ENCODE assay signal across 15 cellular contexts in genomic region chr9:2047916-2048315, GRCh38.
"Had no signal": no experiment of that assay in that cellular context is flagged by ENCODE, and none has a peak within 500 bp of the region (broad histone marks: within the 10 kb centered on the region; RNA-seq: fewer than 3 reads in every experiment).

No MANE protein-coding gene starts in this region.

- H3K36me3 ChIP-seq: breast epithelium, uterus had no signal

- H3K27me3 ChIP-seq: ascending aorta, breast epithelium, heart right ventricle, uterus had no signal

- H3K27ac Mint-ChIP-seq: activated naive CD4-positive, alpha-beta T cell treated with anti-CD3 and anti-CD28 coated beads for 36 hours; stimulated activated effector memory CD8-positive, alpha-beta T cell treated with anti-CD3 and anti-CD28 coated beads, Interleukin-12 subunit alpha, Interleukin-12 subunit beta, amount 100 ng/mL, for 72 hours had no signal

- H3K4me1 ChIP-seq: breast epithelium, lower lobe of right lung, uterus had no signal

- H3K9me3 ChIP-seq: ascending aorta, breast epithelium, heart right ventricle, lower lobe of right lung, uterus had no signal

- H3K9me3 Mint-ChIP-seq: activated naive CD4-positive, alpha-beta T cell treated with anti-CD3 and anti-CD28 coated beads for 36 hours; stimulated activated effector memory CD8-positive, alpha-beta T cell treated with anti-CD3 and anti-CD28 coated beads, Interleukin-12 subunit alpha, Interleukin-12 subunit beta, amount 100 ng/mL, for 72 hours had no signal

- H3K27ac ChIP-seq: ascending aorta, breast epithelium, heart right ventricle, lower lobe of right lung, uterus had no signal

- DNase-seq: activated CD4-positive, alpha-beta T cell treated with anti-CD3 and anti-CD28 coated beads, Interleukin-2, amount 50 U/mL, for 1 hour; activated CD8-positive, alpha-beta memory T cell treated with anti-CD3 and anti-CD28 coated beads for 24 hours; activated naive CD4-positive, alpha-beta T cell treated with anti-CD3 and anti-CD28 coated beads for 36 hours; cerebellar nuclear complex; effector CD8-positive, alpha-beta T cell; foreskin melanocyte; heart right ventricle; left cardiac atrium; lower lobe of right lung; midbrain; T-helper 2 cell; uterus had no signal

- H3K4me3 ChIP-seq: ascending aorta, breast epithelium, heart right ventricle, lower lobe of right lung, uterus had no signal

- ATAC-seq: heart right ventricle; left cardiac atrium; lower lobe of right lung; stimulated activated effector memory CD8-positive, alpha-beta T cell treated with anti-CD3 and anti-CD28 coated beads, Interleukin-12 subunit alpha, Interleukin-12 subunit beta, amount 100 ng/mL, for 72 hours had no signal

- H3K4me3 Mint-ChIP-seq: activated naive CD4-positive, alpha-beta T cell treated with anti-CD3 and anti-CD28 coated beads for 36 hours; stimulated activated effector memory CD8-positive, alpha-beta T cell treated with anti-CD3 and anti-CD28 coated beads, Interleukin-12 subunit alpha, Interleukin-12 subunit beta, amount 100 ng/mL, for 72 hours had no signal
